Comparison of ENCODE assay signal across 8 cellular contexts in genomic region chr1:32247983-32248889, GRCh38. TPM values are rescaled to one million over a fixed set of nuclear protein-coding genes. Genes with fewer than 3 reads are reported as not detected.
DNase-seq lines count a peak whose midpoint lies in the region; ATAC-seq, FAIRE-seq and TF ChIP-seq lines count a peak whose summit lies in the region.

No MANE protein-coding gene starts in this region.

- H3K27me3 Mint-ChIP-seq in T-cell, result no peaks in the 10 kb centered on the region

- H3K36me3 Mint-ChIP-seq in T-cell, result peaks cover 12% of the 10 kb centered on the region

- CTCF ChIA-PET in T-cell (lab: Charles Lee), result interaction anchor here (0.6 to 1.9 kb wide), 17 partner anchors 9 to 146 kb away, joined by 3 to 9 read pairs (median 4); partner anchors contain the start of genes BSDC1 (in 1 of the 2), CCDC28B (in 1 of the 2) and HDAC1 (in 1 of the 2)

- intact Hi-C loops in adrenal gland (cut with DNase I), result loop anchor here in 1 of 2 donors (5.0 kb wide), 1 partner anchor 46 kb away; the partner anchor contains the start of gene CCDC28B

- ATAC-seq in T-cell (replicated peaks in 1 of 4) (peak in 1 of 4 experiments; percentile 8), GM19463 (IDR thresholded peaks at IDR 0.05; ENCODE audit: unreplicated experiment) (no peak), GM21619 (IDR thresholded peaks at IDR 0.05; ENCODE audit: unreplicated experiment) (no peak)

- no peaks in the 10 kb centered on the region for H3K36me3 ChIP-seq in MG63
- H3K36me3 ChIP-seq in adrenal gland (replicated peaks in 1 of 2), result no peaks in the 10 kb centered on the region
- no peaks in the 10 kb centered on the region for H3K36me3 ChIP-seq in small intestine (ENCODE audit: control insufficient read depth in 2 of 2, insufficient read depth in 2 of 2, low read length in 2 of 2)

- TF ChIP-seq CTCF in GM13976 (IDR thresholded peaks at IDR 0.05; ENCODE audit: borderline replicate concordance, control extremely low read depth, extremely low read depth, insufficient read depth, missing control alignments) (peak; percentile 96), adrenal gland (IDR thresholded peaks at IDR 0.05) (peak; percentile 73 to 92 (median 80))

- no peaks in the 10 kb centered on the region for H3K9me3 Mint-ChIP-seq in T-cell

- H3K4me1 Mint-ChIP-seq in T-cell, result peaks cover 45 to 71% (median 65%) of the 10 kb centered on the region in 3 donors

- no peak for FAIRE-seq in small intestine (lab: Jason Lieb, UNC)

- H3K4me3 ChIP-seq in MG63 (no peak overlapping the region), adrenal gland (no peak overlapping the region), small intestine (ENCODE audit: low read depth in 1 of 2, low read length in 2 of 2) (no peak overlapping the region)

- in situ Hi-C loops in GM13976 (cut with MboI; ENCODE audit: low sequenced_read_pairs, unreplicated experiment), result no loop called here

- peak overlapping the region; percentile 62 to 91 (median 71) for H3K4me3 Mint-ChIP-seq in T-cell

- H3K27me3 ChIP-seq in MG63 (no peaks in the 10 kb centered on the region), adrenal gland (no peaks in the 10 kb centered on the region), small intestine (ENCODE audit: control insufficient read depth in 2 of 2, insufficient read depth in 2 of 2, low read length in 2 of 2) (no peaks in the 10 kb centered on the region)

- no peak for TF ChIP-seq POLR2A in adrenal gland (IDR thresholded peaks at IDR 0.05)

- H3K4me1 ChIP-seq in adrenal gland (replicated peaks in 1 of 2) (peaks cover 0 to 19% of the 10 kb centered on the region in 2 donors), small intestine (ENCODE audit: control insufficient read depth in 2 of 2, insufficient read depth in 1 of 2, low read depth in 1 of 2, low read length in 1 of 2) (peaks cover 0 to 8% of the 10 kb centered on the region in 2 donors)

- WGBS in adrenal gland, 4 donors, result 12 to 26% (median 16%) methylated on average over 9 to 31 of the region's 31 CpGs
- 5 to 9% (median 5%) methylated on average over 20 to 31 of the region's 31 CpGs for WGBS in small intestine, 3 donors

- peak overlapping the region; percentile 100 for H3K27ac Mint-ChIP-seq in T-cell

- H3K9me3 ChIP-seq in MG63 (no peaks in the 10 kb centered on the region), adrenal gland (replicated peaks in 1 of 3) (no peaks in the 10 kb centered on the region), small intestine (ENCODE audit: control insufficient read depth, low read depth) (no peaks in the 10 kb centered on the region)

- H3K27ac ChIP-seq in adrenal gland (peak overlapping the region in 4 of 5 donors; percentile 32 to 89 (median 60)), small intestine (ENCODE audit: low read depth in 1 of 2, low read length in 1 of 2) (peak overlapping the region; percentile 52 to 79)

- POLR2A ChIA-PET in T-cell (lab: Charles Lee), result interaction anchor here (0.6 to 0.7 kb wide), 6 partner anchors 25 to 192 kb away, joined by 3 to 7 read pairs (median 5); partner anchors contain the start of gene IQCC (in 1 of the 2)

- DNase-seq in GM13976 (ENCODE audit: low spot score), result peak; percentile 89
- DNase-seq in MG63, result peak; percentile 65
- DNase-seq in T-cell, result peak in 29 of 34 experiments; percentile 38 to 74 (median 58)
- DNase-seq in adrenal gland, result peak; percentile 80 to 95 (median 93)
- peak; percentile 88 for DNase-seq in iPS DF 19.7 (ENCODE audit: low read depth, low spot score)
- DNase-seq in small intestine, result peak; percentile 74

RNA-seq across cellular contexts. Expression of gene FAM167B, which starts 1.2 kb away (rescaled TPM):
- 0.30 TPM in 1 of 2 replicates, not detected in the other for total RNA-seq in MG63 (2014; rRNA removed; shearing (Covaris generic); ENCODE audit: low replicate concordance)
- total RNA-seq in T-cell (1 to 10 TPM in 1 of 5 donors, under 1 TPM in 4; 0.65 to 1.0 (median 0.95) TPM), adrenal gland (10 to 100 TPM; 19.4 to 34.5 (median 26.3) TPM)
- polyA plus RNA-seq in adrenal gland (10 to 100 TPM in 2 of 3 donors, 1 to 10 TPM in 1; 5.8 to 58.2 (median 30.0) TPM), small intestine (1 to 10 TPM; 1.4 to 6.4 (median 2.7) TPM)

RNA-seq across cellular contexts. Expression of gene LCK, which starts 2.8 kb away (rescaled TPM):
- total RNA-seq in MG63 (2014; rRNA removed; shearing (Covaris generic); ENCODE audit: low replicate concordance), result not detected in 2 replicates
- total RNA-seq in T-cell, result 100 to 1,000 TPM; 341 to 489 (median 428) TPM
- 1 to 10 TPM in 6 of 8 donors, under 1 TPM in 2; 0.30 to 2.7 (median 1.9) TPM for total RNA-seq in adrenal gland
- polyA plus RNA-seq in adrenal gland, result 1 to 10 TPM in 2 of 3 donors, under 1 TPM in 1; 0.46 to 2.9 (median 1.2) TPM
- polyA plus RNA-seq in small intestine, result 10 to 100 TPM in 1 of 3 donors, 1 to 10 TPM in 2; 3.1 to 14.1 (median 4.0) TPM

RNA-seq across cellular contexts. Expression of gene EIF3I, which starts 26.0 kb away (rescaled TPM):
- 515 and 870 TPM in 2 replicates for total RNA-seq in MG63 (2014; rRNA removed; shearing (Covaris generic); ENCODE audit: low replicate concordance)
- total RNA-seq in T-cell (100 to 1,000 TPM in 2 of 5 donors, 10 to 100 TPM in 3; 94.9 to 117 (median 98.4) TPM), adrenal gland (100 to 1,000 TPM; 187 to 672 (median 200) TPM)
- polyA plus RNA-seq in adrenal gland (100 to 1,000 TPM; 196 to 312 (median 294) TPM), small intestine (100 to 1,000 TPM; 162 to 234 (median 175) TPM)

RNA-seq across cellular contexts. Expression of gene TMEM234, which starts 26.1 kb away (rescaled TPM):
- 12.2 and 14.5 TPM in 2 replicates for total RNA-seq in MG63 (2014; rRNA removed; shearing (Covaris generic); ENCODE audit: low replicate concordance)
- total RNA-seq in T-cell, result 10 to 100 TPM; 14.0 to 29.6 (median 26.0) TPM
- 10 to 100 TPM in 6 of 8 donors, 1 to 10 TPM in 2; 2.1 to 27.1 (median 16.3) TPM for total RNA-seq in adrenal gland
- 10 to 100 TPM; 10.2 to 57.7 (median 34.6) TPM for polyA plus RNA-seq in adrenal gland
- 10 to 100 TPM in 1 of 3 donors, 1 to 10 TPM in 2; 6.5 to 12.9 (median 8.1) TPM for polyA plus RNA-seq in small intestine

RNA-seq across cellular contexts. Expression of gene DCDC2B, which starts 39.3 kb away (rescaled TPM):
- total RNA-seq in MG63 (2014; rRNA removed; shearing (Covaris generic); ENCODE audit: low replicate concordance), result not detected in 2 replicates
- total RNA-seq in T-cell (under 1 TPM in 1 of 5 donors, not detected in 4; 0.18 TPM), adrenal gland (not detected)
- polyA plus RNA-seq in adrenal gland (not detected), small intestine (not detected)

Comparison
In these comparisons a context has a peak if more than half of its experiments do, and no peak if none do; other contexts are left out.
1. RNA of gene FAM167B, which starts 1.2 kb away (total RNA-seq): 19.4 to 34.5 TPM in adrenal gland; 0.65 to 1.0 TPM in T-cell and 0.30 TPM in MG63; every median in the first group is over 10 times any median in the second.
2. RNA of gene LCK, which starts 2.8 kb away (total RNA-seq): 341 to 489 TPM in T-cell; 0.30 to 2.7 TPM in adrenal gland and not detected in MG63; every median in the first group is over 10 times any median in the second.
3. Peak in every context shown above with its lines, with median percentiles within 50 percentile points of each other: DNase-seq.